In genomic region chr2:173436088-173436487, GRCh38 we compare ENCODE assay signal across 21 cellular contexts.
"Had no signal": no experiment of that assay in that cellular context is flagged by ENCODE, and none has a peak within 500 bp of the region (broad histone marks: within the 10 kb centered on the region; RNA-seq: fewer than 3 reads in every experiment).

No MANE protein-coding gene starts in this region.

- H3K9me3 ChIP-seq: adrenal gland, body of pancreas, lower lobe of right lung, mucosa of descending colon, testis, transverse colon had no signal

- H3K27ac Mint-ChIP-seq: natural killer cell treated with Interleukin-12 subunit alpha and Interleukin-12 subunit beta and Interleukin-15 and Interleukin-18, amount 100 ng/mL, for 72 hours; T-cell had no signal

- H3K36me3 Mint-ChIP-seq: natural killer cell treated with Interleukin-12 subunit alpha and Interleukin-12 subunit beta and Interleukin-15 and Interleukin-18, amount 100 ng/mL, for 72 hours; T-cell had no signal

- H3K27me3 ChIP-seq: adrenal gland, body of pancreas, testis, transverse colon had no signal

- H3K4me3 ChIP-seq: adrenal gland, body of pancreas, dorsolateral prefrontal cortex, lower lobe of right lung, mucosa of descending colon, testis, transverse colon had no signal

- ATAC-seq: body of pancreas; left lobe of liver; lower lobe of right lung; mucosa of descending colon; natural killer cell treated with Interleukin-12 subunit alpha and Interleukin-12 subunit beta and Interleukin-15 and Interleukin-18, amount 100 ng/mL, for 72 hours; right cardiac atrium had no signal

- DNase-seq: activated CD4-positive, alpha-beta T cell treated with anti-CD3 and anti-CD28 coated beads, Interleukin-2, amount 50 U/mL, for 1 hour; activated CD4-positive, CD25-positive, alpha-beta regulatory T cell; activated naive CD4-positive, alpha-beta T cell treated with anti-CD3 and anti-CD28 coated beads, Interleukin-2, amount 50 U/mL, for 16 hours; activated T-cell treated with anti-CD3 and anti-CD28 coated beads for 4 hours; adrenal gland; aorta; body of pancreas; dorsolateral prefrontal cortex; effector memory CD4-positive, alpha-beta T cell; head of caudate nucleus; lower lobe of right lung; mesendoderm; mucosa of descending colon; right cardiac atrium; stimulated activated CD4-positive, alpha-beta T cell treated with anti-CD3 and anti-CD28 coated beads, Interleukin-15, amount 100 ng/mL, for 24 hours; stimulated activated CD4-positive, alpha-beta T cell treated with anti-CD3 and anti-CD28 coated beads, Interleukin-2, amount 100 ng/mL, for 24 hours; T-cell; testis; transverse colon had no signal

- H3K4me1 ChIP-seq: adrenal gland, body of pancreas, lower lobe of right lung, testis, transverse colon had no signal

- H3K27ac ChIP-seq: adrenal gland, body of pancreas, dorsolateral prefrontal cortex, lower lobe of right lung, testis, transverse colon had no signal

- H3K4me3 Mint-ChIP-seq: natural killer cell treated with Interleukin-12 subunit alpha and Interleukin-12 subunit beta and Interleukin-15 and Interleukin-18, amount 100 ng/mL, for 72 hours had no signal

- H3K36me3 ChIP-seq: adrenal gland, lower lobe of right lung, transverse colon had no signal

- H3K9me3 Mint-ChIP-seq: natural killer cell treated with Interleukin-12 subunit alpha and Interleukin-12 subunit beta and Interleukin-15 and Interleukin-18, amount 100 ng/mL, for 72 hours; T-cell had no signal
